ENCODE assay signal across 9 cellular contexts in genomic region chr4:37827802-37828321, GRCh38. TPM values are rescaled to one million over a fixed set of nuclear protein-coding genes. Genes with fewer than 3 reads are reported as not detected.
DNase-seq lines count a peak whose midpoint lies in the region; ATAC-seq, FAIRE-seq and TF ChIP-seq lines count a peak whose summit lies in the region.
"Had no signal": no experiment of that assay in that cellular context is flagged by ENCODE, and none has a peak within 500 bp of the region (broad histone marks: within the 10 kb centered on the region; RNA-seq: fewer than 3 reads in every experiment).

No MANE protein-coding gene starts in this region.

- WGBS in GM23248 (ENCODE audit: low coverage in 1 of 2, low lambda C conversion rate in 2 of 2, missing lambda C conversion rate in 2 of 2), 2 experiments, result 71 to 95% methylated on average over 1 of the region's 1 CpG

- FAIRE-seq in GM12891 (lab: Jason Lieb, UNC), result no peak
- FAIRE-seq: H54 had no signal

- H3K4me2 ChIP-seq in GM23248 (ENCODE audit: unreplicated experiment), result peak overlapping the region; percentile 66
- H3K4me2 ChIP-seq in fibroblast of lung (ENCODE audit: extremely low read depth, insufficient read depth, low read length), result peak overlapping the region; percentile 0

- peak overlapping the region; percentile 86; the same call in 1 of the 2 replicates for H3K4me3 ChIP-seq in GM23248
- peak overlapping the region in 2 of 4 experiments; percentile 87 to 89 for H3K4me3 ChIP-seq in fibroblast of lung (replicated peaks in 1 of 4; ENCODE audit: control extremely low read depth in 1 of 4, insufficient read depth in 1 of 4, low read depth in 3 of 4, low read length in 4 of 4)
- peak overlapping the region; percentile 68 for H3K4me3 ChIP-seq in retinal pigment epithelial cell (ENCODE audit: low read length)

- H3K4me3 Mint-ChIP-seq in T-helper 17 cell, result peak overlapping the region; percentile 99

- no peak for TF ChIP-seq CTCF in fibroblast of lung (conservative IDR thresholded peaks at IDR 0.05 in 1 of 2, IDR thresholded peaks at IDR 0.05 in 1 of 2; ENCODE audit: low read depth in 1 of 2, low read length in 2 of 2)
- TF ChIP-seq CTCF in retinal pigment epithelial cell (conservative IDR thresholded peaks at IDR 0.05; ENCODE audit: low read depth, low read length), result no peak

- no peaks in the 10 kb centered on the region for H3K79me2 ChIP-seq in GM23248 (ENCODE audit: insufficient read depth)
- H3K79me2 ChIP-seq in fibroblast of lung (ENCODE audit: control insufficient read depth, insufficient read depth, low read length), result no peaks in the 10 kb centered on the region

- no peak for DNase-seq in GM23248
- DNase-seq in T-helper 17 cell, result no peak
- DNase-seq in fibroblast of lung (ENCODE audit: low read depth in 2 of 2), result no peak
- DNase-seq in retinal pigment epithelial cell (ENCODE audit: low read depth), result no peak
- no peak for DNase-seq in HPDE6-E6E7 (ENCODE audit: extremely low spot score)
- no peak for DNase-seq in GM12891 (ENCODE audit: insufficient read length, low spot score)
- no peak for DNase-seq in iPS-NIHi7 (ENCODE audit: extremely low spot score)

- H3K9me2 ChIP-seq in GM23248 (ENCODE audit: insufficient read depth), result no peaks in the 10 kb centered on the region

- no peaks in the 10 kb centered on the region for H4K20me1 ChIP-seq in GM23248 (ENCODE audit: insufficient read depth)
- no peaks in the 10 kb centered on the region for H4K20me1 ChIP-seq in fibroblast of lung (ENCODE audit: control insufficient read depth, extremely low read depth, insufficient read depth, low read length)

- in situ Hi-C loops in GM23248 (cut with MboI), result no loop called here

- H3K36me3 ChIP-seq in GM23248 (ENCODE audit: low read depth), result no peaks in the 10 kb centered on the region
- H3K36me3 ChIP-seq in fibroblast of lung (ENCODE audit: control insufficient read depth, insufficient read depth, low read length), result no peaks in the 10 kb centered on the region

- H3K9ac ChIP-seq in GM23248 (no peak overlapping the region), fibroblast of lung (ENCODE audit: insufficient read depth, low read length) (no peak overlapping the region)

- 0 out of 2 replicates have a peak, but pooled peaks cover 4% of the 10 kb centered on the region for H3K4me1 ChIP-seq in GM23248 (ENCODE audit: insufficient read depth)
- peaks cover 3% of the 10 kb centered on the region for H3K4me1 ChIP-seq in fibroblast of lung (ENCODE audit: control insufficient read depth, extremely low read depth, insufficient read depth, low read length)

- peaks cover 15% of the 10 kb centered on the region for H3K36me3 Mint-ChIP-seq in T-helper 17 cell (ENCODE audit: low read depth)

- no peaks in the 10 kb centered on the region for H3K27me3 Mint-ChIP-seq in T-helper 17 cell

- H2AFZ ChIP-seq in GM23248 (peak overlapping the region; percentile 95; the same call in 1 of the 2 replicates), fibroblast of lung (ENCODE audit: low read length) (no peak overlapping the region)

- no peak overlapping the region for H3K27ac ChIP-seq in GM23248
- H3K27ac ChIP-seq in fibroblast of lung (ENCODE audit: insufficient read depth, low read length), result no peak overlapping the region

- peak overlapping the region; percentile 96 for H3K27ac Mint-ChIP-seq in T-helper 17 cell

- H3K9me3 ChIP-seq in GM23248 (ENCODE audit: low read depth) (no peaks in the 10 kb centered on the region), T-helper 17 cell (ENCODE audit: control insufficient read depth, low read length, poor library complexity, severe bottlenecking) (no peaks in the 10 kb centered on the region), fibroblast of lung (ENCODE audit: control insufficient read depth, insufficient read depth, low read depth, low read length) (no peaks in the 10 kb centered on the region)

- no peaks in the 10 kb centered on the region for H3F3A ChIP-seq in GM23248 (ENCODE audit: insufficient read depth)

- TF ChIP-seq POLR2A in GM12891 (IDR thresholded peaks at IDR 0.05; ENCODE audit: low read depth, low read length), result no peak

- peaks cover 27% of the 10 kb centered on the region for H3K4me1 Mint-ChIP-seq in T-helper 17 cell

- ATAC-seq in T-helper 17 cell (no peak), GM18909 (IDR thresholded peaks at IDR 0.05; ENCODE audit: poor library complexity, unreplicated experiment) (no peak)

- H3K27me3 ChIP-seq in GM23248 (replicated peaks; ENCODE audit: insufficient read depth) (no peaks in the 10 kb centered on the region), fibroblast of lung (ENCODE audit: control insufficient read depth, insufficient read depth, low read length) (no peaks in the 10 kb centered on the region)

TF ChIP-seq in GM12891, 5 proteins besides CTCF, POLR2A, EP300 and RAD21:
- no peak for TF ChIP-seq POLR2AphosphoS5 (IDR thresholded peaks at IDR 0.05; ENCODE audit: low read depth, low read length)
- TF ChIP-seq POU2F2 (IDR thresholded peaks at IDR 0.05; ENCODE audit: low read depth, low read length), result no peak
- TF ChIP-seq PAX5 (IDR thresholded peaks at IDR 0.05; ENCODE audit: insufficient read depth, low read length, severe bottlenecking), result no peak
- TF ChIP-seq SPI1 (IDR thresholded peaks at IDR 0.05; ENCODE audit: low read depth, low read length), result no peak
- TF ChIP-seq TAF1 (IDR thresholded peaks at IDR 0.05; ENCODE audit: low read depth, low read length), result no peak

RNA-seq across cellular contexts. Expression of gene PGM2, which starts 1.4 kb away (rescaled TPM):
- 17.9 and 20.9 TPM in 2 replicates for total RNA-seq in GM23248 (2014; rRNA removed; shearing (Covaris generic))
- polyA plus RNA-seq in GM23248 (2016; fragmentation: Nextera tagmentation; extraction: Ambion mirVana) (11.2 and 12.5 TPM in 2 replicates), fibroblast of lung (14.3 and 15.1 TPM in 2 replicates)
- total RNA-seq in T-helper 17 cell (10 to 100 TPM; 14.0 to 17.7 TPM), fibroblast of lung (14.1 and 15.0 TPM in 2 replicates)
- polyA plus RNA-seq in fibroblast of lung (2012), result 14.4 and 16.0 TPM in 2 replicates
- 0.89 and 1.9 TPM in 2 replicates for polyA minus RNA-seq in fibroblast of lung (ENCODE audit: low replicate concordance)
- polyA plus RNA-seq in GM12891 (2012; ENCODE audit: low read depth, missing spikeins), result 19.3 TPM
